In the genomic region with DNA sequence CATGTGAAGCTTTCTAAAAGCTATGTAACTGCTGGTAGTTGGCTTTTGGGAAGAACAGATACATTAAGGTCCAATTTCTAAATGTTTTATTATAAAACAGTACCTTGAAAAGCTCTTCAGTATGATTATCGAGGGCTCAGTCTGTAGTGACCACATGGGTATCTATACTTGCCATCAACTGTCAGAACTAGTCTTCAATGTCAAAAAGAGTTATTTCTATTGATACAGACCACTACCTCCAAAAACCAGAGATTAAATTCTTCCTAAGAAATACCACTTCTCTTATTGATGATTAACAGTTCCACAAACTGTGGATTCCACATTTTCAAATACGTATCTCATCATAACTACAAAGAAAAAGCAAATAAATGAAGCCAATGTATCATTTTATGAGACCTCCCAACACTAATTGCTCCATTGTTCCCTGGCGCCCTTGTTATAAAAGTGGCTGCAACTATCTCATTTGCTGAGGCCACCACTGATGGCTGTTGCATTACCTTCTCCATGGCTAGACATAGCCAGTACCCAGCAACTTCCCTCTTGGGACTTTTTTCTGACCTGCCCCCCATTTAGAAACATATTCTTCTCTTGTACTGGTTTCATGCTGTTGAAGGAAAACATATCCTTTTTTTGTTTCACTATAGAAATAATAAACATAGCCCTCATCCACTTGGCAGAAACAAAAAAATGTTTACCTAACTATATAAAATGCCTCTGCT, we compare ENCODE assay signal across 1 cellular context.
TF ChIP-seq lines count a peak whose summit lies in the region.

No MANE protein-coding gene starts in this region.

TF ChIP-seq in IMR-90, 13 proteins besides CTCF, POLR2A, EP300 and RAD21:
- TF ChIP-seq FOS (IDR thresholded peaks at IDR 0.05; ENCODE audit: low read depth, low read length) (no peak), NFE2L2 (IDR thresholded peaks at IDR 0.05; ENCODE audit: low read depth, low read length) (no peak), RCOR1 (IDR thresholded peaks at IDR 0.05; ENCODE audit: insufficient replicate concordance, low read length) (no peak), MXI1 (IDR thresholded peaks at IDR 0.05; ENCODE audit: borderline replicate concordance, low read depth, low read length) (no peak), USF2 (IDR thresholded peaks at IDR 0.05; ENCODE audit: low read depth, low read length) (no peak), MAZ (IDR thresholded peaks at IDR 0.05; ENCODE audit: borderline replicate concordance, low read depth, low read length) (no peak), BHLHE40 (IDR thresholded peaks at IDR 0.05; ENCODE audit: low read depth, low read length) (no peak), RFX5 (IDR thresholded peaks at IDR 0.05; ENCODE audit: low read depth, low read length) (no peak)
- TF ChIP-seq, protein P1, sequence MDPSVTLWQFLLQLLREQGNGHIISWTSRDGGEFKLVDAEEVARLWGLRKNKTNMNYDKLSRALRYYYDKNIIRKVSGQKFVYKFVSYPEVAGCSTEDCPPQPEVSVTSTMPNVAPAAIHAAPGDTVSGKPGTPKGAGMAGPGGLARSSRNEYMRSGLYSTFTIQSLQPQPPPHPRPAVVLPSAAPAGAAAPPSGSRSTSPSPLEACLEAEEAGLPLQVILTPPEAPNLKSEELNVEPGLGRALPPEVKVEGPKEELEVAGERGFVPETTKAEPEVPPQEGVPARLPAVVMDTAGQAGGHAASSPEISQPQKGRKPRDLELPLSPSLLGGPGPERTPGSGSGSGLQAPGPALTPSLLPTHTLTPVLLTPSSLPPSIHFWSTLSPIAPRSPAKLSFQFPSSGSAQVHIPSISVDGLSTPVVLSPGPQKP (IDR thresholded peaks at IDR 0.05; ENCODE audit: borderline replicate concordance, low read depth, low read length): no peak
